ENCODE assay signal across 8 cellular contexts in genomic region chr3:184175981-184176376, GRCh38. TPM values are rescaled to one million over a fixed set of nuclear protein-coding genes. Genes with fewer than 3 reads are reported as not detected.
DNase-seq lines count a peak whose midpoint lies in the region; ATAC-seq and TF ChIP-seq lines count a peak whose summit lies in the region.

No MANE protein-coding gene starts in this region.

- no peaks in the 10 kb centered on the region for H3K9me3 ChIP-seq in gastrocnemius medialis

- H3K27me3 ChIP-seq in gastrocnemius medialis = no peaks in the 10 kb centered on the region

- no peak for TF ChIP-seq POLR2A in gastrocnemius medialis (IDR thresholded peaks at IDR 0.05)

- no peak for DNase-seq in fibroblast of villous mesenchyme (ENCODE audit: low read depth)
- no peak for DNase-seq in gastrocnemius medialis
- DNase-seq in ecto neural progenitor cell (ENCODE audit: low spot score) = no peak
- no peak for DNase-seq in stimulated activated naive CD4-positive, alpha-beta T cell (lab: John Stamatoyannopoulos, UW)
- DNase-seq in G401 (ENCODE audit: low spot score) = no peak

- ATAC-seq in gastrocnemius medialis (no peak), GM18870 (IDR thresholded peaks at IDR 0.05; ENCODE audit: unreplicated experiment) (no peak)

- H3K4me1 ChIP-seq in gastrocnemius medialis = peaks cover 29 to 39% of the 10 kb centered on the region in 2 donors

- H3K4me3 ChIP-seq in GM12875 (ENCODE audit: low read depth, low read length) (peak overlapping the region; percentile 78), fibroblast of villous mesenchyme (ENCODE audit: low read depth, low read length) (peak overlapping the region; percentile 90), gastrocnemius medialis (peak overlapping the region; percentile 95 to 98 (median 96))

- H3K27ac ChIP-seq in VCaP (peak overlapping the region; percentile 87), gastrocnemius medialis (peak overlapping the region; percentile 97 to 99 (median 98))

- intact Hi-C loops in gastrocnemius medialis (cut with DNase I; ENCODE audit: low total_unique reads) = loop anchor here (2.0 kb wide), 3 partner anchors 21 to 159 kb away; partner anchors contain the start of genes ABCC5, DVL3 and EIF2B5

- in situ Hi-C loops in gastrocnemius medialis (cut with MboI; ENCODE audit: low sequenced_read_pairs in 4 of 4) (loop anchor here in 2 of 4 donors (5.0 to 10.0 kb wide), 2 partner anchors 136 to 139 kb away; partner anchors contain the start of gene EIF4G1 (in 2 of the 2)), G401 (cut with HindIII; ENCODE audit: low sequenced_read_pairs) (no loop called here)

- H3K36me3 ChIP-seq in gastrocnemius medialis = peaks cover 7 to 59% of the 10 kb centered on the region in 2 donors

- TF ChIP-seq CTCF in GM12875 (IDR thresholded peaks at IDR 0.05; ENCODE audit: borderline replicate concordance, insufficient read depth, low read depth, low read length) = no peak
- no peak for TF ChIP-seq CTCF in VCaP (conservative IDR thresholded peaks at IDR 0.05)
- TF ChIP-seq CTCF in fibroblast of villous mesenchyme (IDR thresholded peaks at IDR 0.05; ENCODE audit: insufficient read depth, low read depth, low read length) = no peak
- no peak for TF ChIP-seq CTCF in gastrocnemius medialis (IDR thresholded peaks at IDR 0.05 in 4 of 5, conservative IDR thresholded peaks at IDR 0.05 in 1 of 5)

RNA-seq across cellular contexts. Expression of gene AP2M1, which starts 1.3 kb away (rescaled TPM):
- total RNA-seq in fibroblast of villous mesenchyme (375 and 469 TPM in 2 replicates), gastrocnemius medialis (100 to 1,000 TPM; 110 to 132 (median 117) TPM)
- 330 and 352 TPM in 2 replicates for total RNA-seq in G401 (2014; rRNA removed; shearing (Covaris generic))

RNA-seq across cellular contexts. Expression of gene ABCF3, which starts 10.0 kb away (rescaled TPM):
- total RNA-seq in fibroblast of villous mesenchyme (33.5 and 51.0 TPM in 2 replicates), gastrocnemius medialis (10 to 100 TPM; 52.6 to 96.4 (median 63.2) TPM)
- 47.0 and 63.5 TPM in 2 replicates for total RNA-seq in G401 (2014; rRNA removed; shearing (Covaris generic))

RNA-seq across cellular contexts. Expression of gene DVL3, which starts 20.8 kb away (rescaled TPM):
- total RNA-seq in fibroblast of villous mesenchyme = 39.3 and 46.1 TPM in 2 replicates
- 10 to 100 TPM; 36.5 to 58.1 (median 48.0) TPM for total RNA-seq in gastrocnemius medialis
- 41.6 and 47.0 TPM in 2 replicates for total RNA-seq in G401 (2014; rRNA removed; shearing (Covaris generic))

RNA-seq across cellular contexts. Expression of gene EIF2B5, which starts 40.8 kb away (rescaled TPM):
- total RNA-seq in fibroblast of villous mesenchyme (28.0 and 30.7 TPM in 2 replicates), gastrocnemius medialis (10 to 100 TPM; 42.6 to 56.8 (median 53.4) TPM)
- 64.3 and 64.9 TPM in 2 replicates for total RNA-seq in G401 (2014; rRNA removed; shearing (Covaris generic))

RNA-seq across cellular contexts. Expression of gene VWA5B2, which starts 53.4 kb away (rescaled TPM):
- total RNA-seq in fibroblast of villous mesenchyme (not detected in 2 replicates), gastrocnemius medialis (not detected)
- 0.20 and 0.43 TPM in 2 replicates for total RNA-seq in G401 (2014; rRNA removed; shearing (Covaris generic))
